Comparison of ENCODE assay signal across 14 cellular contexts in genomic region chr1:1996207-1996651, GRCh38. TPM values are rescaled to one million over a fixed set of nuclear protein-coding genes. Genes with fewer than 3 reads are reported as not detected.
DNase-seq lines count a peak whose midpoint lies in the region; ATAC-seq and TF ChIP-seq lines count a peak whose summit lies in the region.
"Had no signal": no experiment of that assay in that cellular context is flagged by ENCODE, and none has a peak within 500 bp of the region (broad histone marks: within the 10 kb centered on the region; RNA-seq: fewer than 3 reads in every experiment).

No MANE protein-coding gene starts in this region.

- H4K20me1 ChIP-seq in DND-41 (ENCODE audit: insufficient read depth, low read length) = no peaks in the 10 kb centered on the region
- H4K20me1 ChIP-seq in Karpas-422 (ENCODE audit: insufficient read depth, low read depth, low read length) = no peaks in the 10 kb centered on the region

- H3K9ac ChIP-seq in DND-41 (ENCODE audit: low read depth, low read length) (peak overlapping the region; percentile 2), Karpas-422 (ENCODE audit: low read length) (no peak overlapping the region)

- no peak overlapping the region for H3K4me3 Mint-ChIP-seq in activated T-helper 1 cell treated with anti-CD3 and anti-CD28 coated beads, Interleukin-12 subunit alpha, Interleukin-12 subunit beta, Interleukin-2, Interleukin-4 antibody, amounts not matched to agents 30 ng/mL and 10 ng/mL and 1 ng/mL, durations not matched to agents 14 hours and 24 hours and 36 hours
- H3K4me3 Mint-ChIP-seq: CD4-positive, alpha-beta T cell had no signal

- no peaks in the 10 kb centered on the region for H3K36me3 ChIP-seq in DND-41 (ENCODE audit: insufficient read depth, low read length)
- no peaks in the 10 kb centered on the region for H3K36me3 ChIP-seq in lower lobe of right lung
- H3K36me3 ChIP-seq in Karpas-422 (ENCODE audit: insufficient read depth, low read length) = no peaks in the 10 kb centered on the region

- peak overlapping the region; percentile 36 for H3K27ac Mint-ChIP-seq in activated T-helper 1 cell treated with anti-CD3 and anti-CD28 coated beads, Interleukin-12 subunit alpha, Interleukin-12 subunit beta, Interleukin-2, Interleukin-4 antibody, amounts not matched to agents 30 ng/mL and 10 ng/mL and 1 ng/mL, durations not matched to agents 14 hours and 24 hours and 36 hours
- H3K27ac Mint-ChIP-seq: CD4-positive, alpha-beta T cell had no signal

- DNase-seq in DND-41 (peak; percentile 44), MV-4-11 (lab: John Stamatoyannopoulos, UW) (peak; percentile 94), lower lobe of right lung (no peak), Karpas-422 (no peak)
- no peak for DNase-seq in activated T-helper 1 cell treated with anti-CD3 and anti-CD28 coated beads, Interleukin-12 subunit alpha, Interleukin-12 subunit beta, Interleukin-2, Interleukin-4 antibody, amounts not matched to agents 30 ng/mL and 10 ng/mL and 1 ng/mL, durations not matched to agents 14 hours and 24 hours and 36 hours (ENCODE audit: low spot score)
- DNase-seq: CD4-positive, alpha-beta T cell; dorsolateral prefrontal cortex; islet precursor cell; NCI-H2029; right cardiac atrium had no signal

- H3K9me3 ChIP-seq in DND-41 (ENCODE audit: insufficient read depth, low read length, severe bottlenecking) = no peaks in the 10 kb centered on the region
- no peaks in the 10 kb centered on the region for H3K9me3 ChIP-seq in lower lobe of right lung
- H3K9me3 ChIP-seq in Karpas-422 (ENCODE audit: low read length) = no peaks in the 10 kb centered on the region

- H3K4me2 ChIP-seq in DND-41 (ENCODE audit: insufficient read depth, low read length) (no peak overlapping the region), Karpas-422 (ENCODE audit: low read depth, low read length, poor library complexity, severe bottlenecking) (no peak overlapping the region)

- H3K79me2 ChIP-seq in DND-41 (ENCODE audit: insufficient read depth, low read length) (no peaks in the 10 kb centered on the region), Karpas-422 (ENCODE audit: low read length) (no peaks in the 10 kb centered on the region)

- peak overlapping the region; percentile 63 for H2AFZ ChIP-seq in DND-41 (ENCODE audit: low read depth, low read length)
- H2AFZ ChIP-seq in Karpas-422 (ENCODE audit: low read length) = no peak overlapping the region

- intact Hi-C loops in activated T-helper 1 cell treated with anti-CD3 and anti-CD28 coated beads, Interleukin-12 subunit alpha, Interleukin-12 subunit beta, Interleukin-2, Interleukin-4 antibody, amounts not matched to agents 30 ng/mL and 10 ng/mL and 1 ng/mL, durations not matched to agents 14 hours and 24 hours and 36 hours (cut with micrococcal nuclease) = loop anchor here (2.0 kb wide), 1 partner anchor 23 kb away; the partner anchor contains the start of gene GABRD
- intact Hi-C loops in lower lobe of right lung (cut with DNase I) = no loop called here

- H3K9me3 Mint-ChIP-seq in activated T-helper 1 cell treated with anti-CD3 and anti-CD28 coated beads, Interleukin-12 subunit alpha, Interleukin-12 subunit beta, Interleukin-2, Interleukin-4 antibody, amounts not matched to agents 30 ng/mL and 10 ng/mL and 1 ng/mL, durations not matched to agents 14 hours and 24 hours and 36 hours = no peaks in the 10 kb centered on the region
- H3K9me3 Mint-ChIP-seq: CD4-positive, alpha-beta T cell had no signal

- TF ChIP-seq CTCF in DND-41 (IDR thresholded peaks at IDR 0.05; ENCODE audit: borderline replicate concordance, extremely low read depth, low read length, poor library complexity, severe bottlenecking) (no peak), lower lobe of right lung (IDR thresholded peaks at IDR 0.05) (no peak)

- no peaks in the 10 kb centered on the region for H3K36me3 Mint-ChIP-seq in activated T-helper 1 cell treated with anti-CD3 and anti-CD28 coated beads, Interleukin-12 subunit alpha, Interleukin-12 subunit beta, Interleukin-2, Interleukin-4 antibody, amounts not matched to agents 30 ng/mL and 10 ng/mL and 1 ng/mL, durations not matched to agents 14 hours and 24 hours and 36 hours (ENCODE audit: low read depth)

- H3K9me2 ChIP-seq in Karpas-422 (replicated peaks; ENCODE audit: insufficient read depth, low read length) = no peaks in the 10 kb centered on the region

- H3K4me1 ChIP-seq in DND-41 (ENCODE audit: insufficient read depth, low read length) (peaks cover 10% of the 10 kb centered on the region), lower lobe of right lung (peaks cover 7% of the 10 kb centered on the region), Karpas-422 (ENCODE audit: low read length) (no peaks in the 10 kb centered on the region)

- ATAC-seq in DND-41 (ENCODE audit: insufficient read depth, low read depth) (peak; percentile 92), lower lobe of right lung (peak; percentile 57 to 59), GM21515 (IDR thresholded peaks at IDR 0.05; ENCODE audit: unreplicated experiment) (no peak), GM18520 (IDR thresholded peaks at IDR 0.05; ENCODE audit: unreplicated experiment) (no peak), SK-N-SH treated with all-trans-retinoic acid at 6 μM for 48 hours (no peak)
- ATAC-seq: right cardiac atrium had no signal

- H3K27ac ChIP-seq in DND-41 (ENCODE audit: low read length) (peak overlapping the region; percentile 28), lower lobe of right lung (no peak overlapping the region), Karpas-422 (ENCODE audit: low read length) (no peak overlapping the region)

- peaks cover 6% of the 10 kb centered on the region for H3K4me1 Mint-ChIP-seq in activated T-helper 1 cell treated with anti-CD3 and anti-CD28 coated beads, Interleukin-12 subunit alpha, Interleukin-12 subunit beta, Interleukin-2, Interleukin-4 antibody, amounts not matched to agents 30 ng/mL and 10 ng/mL and 1 ng/mL, durations not matched to agents 14 hours and 24 hours and 36 hours (ENCODE audit: low read depth)

- H3K27me3 ChIP-seq in DND-41 (ENCODE audit: insufficient read depth, low read length, poor library complexity) (no peaks in the 10 kb centered on the region), lower lobe of right lung (ENCODE audit: low read depth) (peaks cover 7% of the 10 kb centered on the region), Karpas-422 (ENCODE audit: low read length) (no peaks in the 10 kb centered on the region)

- no peak overlapping the region for H3K4me3 ChIP-seq in DND-41 (ENCODE audit: low read depth in 1 of 2, low read length in 2 of 2)
- no peak overlapping the region for H3K4me3 ChIP-seq in lower lobe of right lung
- no peak overlapping the region for H3K4me3 ChIP-seq in Karpas-422 (ENCODE audit: low read length)
- H3K4me3 ChIP-seq: dorsolateral prefrontal cortex had no signal

- peaks cover 12% of the 10 kb centered on the region for H3K27me3 Mint-ChIP-seq in activated T-helper 1 cell treated with anti-CD3 and anti-CD28 coated beads, Interleukin-12 subunit alpha, Interleukin-12 subunit beta, Interleukin-2, Interleukin-4 antibody, amounts not matched to agents 30 ng/mL and 10 ng/mL and 1 ng/mL, durations not matched to agents 14 hours and 24 hours and 36 hours (ENCODE audit: insufficient read depth)

TF ChIP-seq in SK-N-SH treated with all-trans-retinoic acid at 6 μM for 48 hours, 23 proteins besides CTCF, POLR2A, EP300 and RAD21 (continues in another document):
- TF ChIP-seq OSR1 (CRISPR knock-in tag; IDR thresholded peaks at IDR 0.05) = no peak
- TF ChIP-seq, protein P1, sequence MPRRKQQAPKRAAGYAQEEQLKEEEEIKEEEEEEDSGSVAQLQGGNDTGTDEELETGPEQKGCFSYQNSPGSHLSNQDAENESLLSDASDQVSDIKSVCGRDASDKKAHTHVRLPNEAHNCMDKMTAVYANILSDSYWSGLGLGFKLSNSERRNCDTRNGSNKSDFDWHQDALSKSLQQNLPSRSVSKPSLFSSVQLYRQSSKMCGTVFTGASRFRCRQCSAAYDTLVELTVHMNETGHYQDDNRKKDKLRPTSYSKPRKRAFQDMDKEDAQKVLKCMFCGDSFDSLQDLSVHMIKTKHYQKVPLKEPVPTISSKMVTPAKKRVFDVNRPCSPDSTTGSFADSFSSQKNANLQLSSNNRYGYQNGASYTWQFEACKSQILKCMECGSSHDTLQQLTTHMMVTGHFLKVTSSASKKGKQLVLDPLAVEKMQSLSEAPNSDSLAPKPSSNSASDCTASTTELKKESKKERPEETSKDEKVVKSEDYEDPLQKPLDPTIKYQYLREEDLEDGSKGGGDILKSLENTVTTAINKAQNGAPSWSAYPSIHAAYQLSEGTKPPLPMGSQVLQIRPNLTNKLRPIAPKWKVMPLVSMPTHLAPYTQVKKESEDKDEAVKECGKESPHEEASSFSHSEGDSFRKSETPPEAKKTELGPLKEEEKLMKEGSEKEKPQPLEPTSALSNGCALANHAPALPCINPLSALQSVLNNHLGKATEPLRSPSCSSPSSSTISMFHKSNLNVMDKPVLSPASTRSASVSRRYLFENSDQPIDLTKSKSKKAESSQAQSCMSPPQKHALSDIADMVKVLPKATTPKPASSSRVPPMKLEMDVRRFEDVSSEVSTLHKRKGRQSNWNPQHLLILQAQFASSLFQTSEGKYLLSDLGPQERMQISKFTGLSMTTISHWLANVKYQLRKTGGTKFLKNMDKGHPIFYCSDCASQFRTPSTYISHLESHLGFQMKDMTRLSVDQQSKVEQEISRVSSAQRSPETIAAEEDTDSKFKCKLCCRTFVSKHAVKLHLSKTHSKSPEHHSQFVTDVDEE (CRISPR knock-in tag; IDR thresholded peaks at IDR 0.05) = no peak
- TF ChIP-seq ZNF70 (CRISPR knock-in tag; IDR thresholded peaks at IDR 0.05) = no peak

RNA-seq across cellular contexts. Expression of gene CFAP74, which starts 7.4 kb away (rescaled TPM):
- total RNA-seq in activated T-helper 1 cell treated with anti-CD3 and anti-CD28 coated beads, Interleukin-12 subunit alpha, Interleukin-12 subunit beta, Interleukin-2, Interleukin-4 antibody, amounts not matched to agents 30 ng/mL and 10 ng/mL and 1 ng/mL, durations not matched to agents 14 hours and 24 hours and 36 hours = not detected in 2 replicates
- total RNA-seq in lower lobe of right lung = 6.6 TPM
- total RNA-seq in Karpas-422 (2014; rRNA removed; shearing (Covaris generic); ENCODE audit: low replicate concordance) = not detected in 2 replicates
- total RNA-seq: CD4-positive, alpha-beta T cell; myocyte; right cardiac atrium had no signal

RNA-seq across cellular contexts. Expression of gene GABRD, which starts 22.9 kb away (rescaled TPM):
- 0.26 TPM in 1 of 2 replicates, not detected in the other for total RNA-seq in activated T-helper 1 cell treated with anti-CD3 and anti-CD28 coated beads, Interleukin-12 subunit alpha, Interleukin-12 subunit beta, Interleukin-2, Interleukin-4 antibody, amounts not matched to agents 30 ng/mL and 10 ng/mL and 1 ng/mL, durations not matched to agents 14 hours and 24 hours and 36 hours
- total RNA-seq in lower lobe of right lung = 2.7 TPM
- not detected in 2 replicates for total RNA-seq in Karpas-422 (2014; rRNA removed; shearing (Covaris generic); ENCODE audit: low replicate concordance)
- total RNA-seq: myocyte had no signal

RNA-seq across cellular contexts. Expression of gene PRKCZ, which starts 54.0 kb away (rescaled TPM):
- 4.1 TPM in 2 replicates for total RNA-seq in activated T-helper 1 cell treated with anti-CD3 and anti-CD28 coated beads, Interleukin-12 subunit alpha, Interleukin-12 subunit beta, Interleukin-2, Interleukin-4 antibody, amounts not matched to agents 30 ng/mL and 10 ng/mL and 1 ng/mL, durations not matched to agents 14 hours and 24 hours and 36 hours
- 97.6 TPM for total RNA-seq in lower lobe of right lung
- not detected in 2 replicates for total RNA-seq in Karpas-422 (2014; rRNA removed; shearing (Covaris generic); ENCODE audit: low replicate concordance)

Comparison
In these comparisons a context has a peak if more than half of its experiments do, and no peak if none do; other contexts are left out.
1. ATAC-seq: peak in DND-41 (single experiment) and lower lobe of right lung (2 of 2); none in GM21515 (single experiment), GM18520 (single experiment) and SK-N-SH treated with all-trans-retinoic acid at 6 μM for 48 hours (single experiment).
2. DNase-seq: peak in DND-41 (single experiment) and MV-4-11 (single experiment); none in activated T-helper 1 cell treated with anti-CD3 and anti-CD28 coated beads, Interleukin-12 subunit alpha, Interleukin-12 subunit beta, Interleukin-2, Interleukin-4 antibody, amounts not matched to agents 30 ng/mL and 10 ng/mL and 1 ng/mL, durations not matched to agents 14 hours and 24 hours and 36 hours (single experiment), lower lobe of right lung (single experiment) and Karpas-422 (single experiment).
3. RNA of gene PRKCZ, which starts 54.0 kb away (total RNA-seq): 97.6 TPM in lower lobe of right lung (single experiment); 4.1 TPM in activated T-helper 1 cell treated with anti-CD3 and anti-CD28 coated beads, Interleukin-12 subunit alpha, Interleukin-12 subunit beta, Interleukin-2, Interleukin-4 antibody, amounts not matched to agents 30 ng/mL and 10 ng/mL and 1 ng/mL, durations not matched to agents 14 hours and 24 hours and 36 hours and not detected in Karpas-422; every median in the first group is over 10 times any median in the second.